Comparison of ENCODE assay signal across 15 cellular contexts in genomic region chr2:201470821-201471731, GRCh38. TPM values are rescaled to one million over a fixed set of nuclear protein-coding genes. Genes with fewer than 3 reads are reported as not detected.
A peak's percentile ranks its signal among the peaks of the same experiment; 100 is the strongest.
DNase-seq lines count a peak whose midpoint lies in the region; ATAC-seq and TF ChIP-seq lines count a peak whose summit lies in the region.
"Had no signal": no experiment of that assay in that cellular context is flagged by ENCODE, and none has a peak within 500 bp of the region (broad histone marks: within the 10 kb centered on the region; RNA-seq: fewer than 3 reads in every experiment).

No MANE protein-coding gene starts in this region.

- H4K8ac ChIP-seq in H9 (replicated peaks; ENCODE audit: insufficient read length, low read depth, low read length) = no peak overlapping the region

- intact Hi-C loops in lower lobe of right lung (cut with DNase I) = no loop called here

- no peak overlapping the region for H3T11ph ChIP-seq in H9 (ENCODE audit: low read length)

- H4K20me1 ChIP-seq in H9 (ENCODE audit: control insufficient read depth, insufficient read depth, insufficient read length) (no peaks in the 10 kb centered on the region), neural progenitor cell (ENCODE audit: low read depth) (peaks cover 3% of the 10 kb centered on the region)
- H4K20me1 ChIP-seq: BLaER1 treated with 17β-estradiol and CSF1 and Interleukin-3, amounts not matched to agents 10 nM and 100 nM had no signal

- ATAC-seq in SK-N-SH treated with all-trans-retinoic acid at 6 μM for 48 hours (peak; percentile 62), lower lobe of right lung (no peak), HG02852 (IDR thresholded peaks at IDR 0.05; ENCODE audit: unreplicated experiment) (no peak)

- no peak overlapping the region for H2BK12ac ChIP-seq in H9 (ENCODE audit: insufficient read length, low read depth, low read length)

- H3K9me3 Mint-ChIP-seq in H9 (no peaks in the 10 kb centered on the region), neural progenitor cell (no peaks in the 10 kb centered on the region)

- H3K27me3 Mint-ChIP-seq in H9 (ENCODE audit: low read depth) (no peaks in the 10 kb centered on the region), neural progenitor cell (ENCODE audit: insufficient read depth, low read depth) (no peaks in the 10 kb centered on the region)

- no peak overlapping the region for H2BK5ac ChIP-seq in H9 (ENCODE audit: insufficient read length, low read length)

- H3K23ac ChIP-seq in H9 (ENCODE audit: insufficient read length, low read depth, low read length) = no peak overlapping the region

- H3K4me1 ChIP-seq in H9 (ENCODE audit: insufficient read depth, low read length) (no peaks in the 10 kb centered on the region; the same call in 1 of the 2 replicates), neural progenitor cell (no peaks in the 10 kb centered on the region), lower lobe of right lung (peaks cover under 1% of the 10 kb centered on the region)
- H3K4me1 ChIP-seq: BLaER1 treated with 17β-estradiol and CSF1 and Interleukin-3, amounts not matched to agents 10 nM and 100 nM; tibial nerve had no signal

- H2BK120ac ChIP-seq in H9 (ENCODE audit: low read depth, low read length, poor library complexity, severe bottlenecking) = no peak overlapping the region

- no peak overlapping the region for H3K18ac ChIP-seq in H9 (ENCODE audit: insufficient read length, low read depth, low read length)

- H2AK5ac ChIP-seq in H9 (ENCODE audit: insufficient read length, low read length) = no peak overlapping the region

- H3K4me2 ChIP-seq in H9 (ENCODE audit: insufficient read depth, insufficient read length, low read length) = no peak overlapping the region
- H3K4me2 ChIP-seq in neural progenitor cell = no peak overlapping the region
- H3K4me2 ChIP-seq: BLaER1 treated with 17β-estradiol and CSF1 and Interleukin-3, amounts not matched to agents 10 nM and 100 nM had no signal

- DNase-seq in H9 (peak; percentile 71), fibroblast of mammary gland (ENCODE audit: low read depth) (peak; percentile 85), neural progenitor cell (ENCODE audit: low spot score) (peak; percentile 62), lower lobe of right lung (no peak), NOMO-1 (lab: John Stamatoyannopoulos, UW; ENCODE audit: unreplicated experiment in 2 of 2) (no peak)
- DNase-seq: activated CD4-positive, alpha-beta T cell treated with anti-CD3 and anti-CD28 coated beads, Interleukin-2, amount 50 U/mL, for 48 hours; anterior cingulate cortex; effector CD8-positive, alpha-beta T cell; NCI-H1930; SHP77 treated with DMSO at 0.1 percent for 48 hours; stimulated activated CD4-positive, alpha-beta T cell treated with anti-CD3 and anti-CD28 coated beads, Interleukin-4, amount 100 ng/mL, for 1 hour had no signal

- peak overlapping the region in 2 of 3 experiments; percentile 1 to 11; a peak in 2 of 7 replicates for H3K27ac Mint-ChIP-seq in H9
- H3K27ac Mint-ChIP-seq in neural progenitor cell = no peak overlapping the region

- H2BK15ac ChIP-seq in H9 (ENCODE audit: low read depth, low read length) = no peak overlapping the region

- H3F3A ChIP-seq in neural progenitor cell (ENCODE audit: low read depth) = no peaks in the 10 kb centered on the region

- H3K79me2 ChIP-seq in H9 (ENCODE audit: insufficient read depth, low read length) = no peaks in the 10 kb centered on the region
- no peaks in the 10 kb centered on the region for H3K79me2 ChIP-seq in neural progenitor cell (ENCODE audit: low read depth)

- H3K4me1 Mint-ChIP-seq in H9 = peaks cover 9 to 10% of the 10 kb centered on the region in 2 experiments
- H3K4me1 Mint-ChIP-seq in neural progenitor cell = no peaks in the 10 kb centered on the region

- H3K4me3 ChIP-seq in fibroblast of mammary gland (ENCODE audit: control insufficient read depth, low read depth, low read length) (no peak overlapping the region), neural progenitor cell (no peak overlapping the region), lower lobe of right lung (no peak overlapping the region)
- H3K4me3 ChIP-seq: BLaER1 treated with 17β-estradiol and CSF1 and Interleukin-3, amounts not matched to agents 10 nM and 100 nM; tibial nerve had no signal

- H3K4ac ChIP-seq in H9 (ENCODE audit: low read depth, low read length) = no peak overlapping the region

- H2BK20ac ChIP-seq in H9 (ENCODE audit: low read depth, low read length, poor library complexity, severe bottlenecking) = no peak overlapping the region

- H3K79me1 ChIP-seq in H9 (ENCODE audit: insufficient read depth, low read depth, low read length, poor library complexity, severe bottlenecking) = no peaks in the 10 kb centered on the region

- H3K23me2 ChIP-seq in H9 (ENCODE audit: insufficient read length, low read depth, low read length, poor library complexity, severe bottlenecking) = no peaks in the 10 kb centered on the region

- H3K14ac ChIP-seq in H9 (ENCODE audit: insufficient read depth, low read length) = no peak overlapping the region

- peaks cover 5% of the 10 kb centered on the region for H3K36me3 ChIP-seq in neural progenitor cell
- peaks cover 83% of the 10 kb centered on the region for H3K36me3 ChIP-seq in lower lobe of right lung

- WGBS in H9 (ENCODE audit: extremely low coverage, insufficient read length, low lambda C conversion rate) = no CpG with 5 or more reads among the region's 9 CpGs

- H3K36me3 Mint-ChIP-seq in H9 (ENCODE audit: insufficient read depth in 1 of 3, low read depth in 3 of 3) (peaks cover 6 to 36% (median 23%) of the 10 kb centered on the region in 3 experiments; a peak in 5 of 7 replicates), neural progenitor cell (peaks cover 35% of the 10 kb centered on the region)

- no peak overlapping the region for H4K91ac ChIP-seq in H9 (ENCODE audit: insufficient read length, low read depth, low read length)

- no peak overlapping the region for H3K27ac ChIP-seq in H9 (ENCODE audit: insufficient read length, low read depth, low read length)
- H3K27ac ChIP-seq in neural progenitor cell = no peak overlapping the region
- H3K27ac ChIP-seq in lower lobe of right lung = no peak overlapping the region
- H3K27ac ChIP-seq: BLaER1 treated with 17β-estradiol and CSF1 and Interleukin-3, amounts not matched to agents 10 nM and 100 nM; tibial nerve had no signal

- H3K9me3 ChIP-seq in H9 (ENCODE audit: control insufficient read depth, low read depth, low read length) = no peaks in the 10 kb centered on the region
- H3K9me3 ChIP-seq in neural progenitor cell (ENCODE audit: low read depth) = no peaks in the 10 kb centered on the region
- H3K9me3 ChIP-seq in lower lobe of right lung = no peaks in the 10 kb centered on the region
- H3K9me3 ChIP-seq: BLaER1 treated with 17β-estradiol and CSF1 and Interleukin-3, amounts not matched to agents 10 nM and 100 nM; tibial nerve had no signal

- H3K9ac ChIP-seq in H9 (ENCODE audit: extremely low read depth, insufficient read length, low read length) (no peak overlapping the region), neural progenitor cell (no peak overlapping the region)
- H3K9ac ChIP-seq: BLaER1 treated with 17β-estradiol and CSF1 and Interleukin-3, amounts not matched to agents 10 nM and 100 nM had no signal

- H3K4me3 Mint-ChIP-seq in H9 (no peak overlapping the region), neural progenitor cell (no peak overlapping the region)

- no peak overlapping the region for H4K5ac ChIP-seq in H9 (ENCODE audit: insufficient read length, low read depth, low read length)

- no peak overlapping the region for H3K56ac ChIP-seq in H9 (ENCODE audit: insufficient read length, low read depth, low read length)

- H2AFZ ChIP-seq in H9 (ENCODE audit: low read length) (no peak overlapping the region), neural progenitor cell (replicated peaks) (no peak overlapping the region)

- H3K27me3 ChIP-seq in H9 (ENCODE audit: insufficient read depth, low read length) = no peaks in the 10 kb centered on the region
- no peaks in the 10 kb centered on the region for H3K27me3 ChIP-seq in neural progenitor cell
- H3K27me3 ChIP-seq in lower lobe of right lung (ENCODE audit: low read depth) = no peaks in the 10 kb centered on the region
- H3K27me3 ChIP-seq: BLaER1 treated with 17β-estradiol and CSF1 and Interleukin-3, amounts not matched to agents 10 nM and 100 nM; tibial nerve had no signal

- no peak for TF ChIP-seq CTCF in H9 (conservative IDR thresholded peaks at IDR 0.05)
- no peak for TF ChIP-seq CTCF in fibroblast of mammary gland (conservative IDR thresholded peaks at IDR 0.05; ENCODE audit: control insufficient read depth, insufficient read depth, low read depth, low read length)
- TF ChIP-seq CTCF in neural progenitor cell (IDR thresholded peaks at IDR 0.05) = no peak
- no peak for TF ChIP-seq CTCF in lower lobe of right lung (IDR thresholded peaks at IDR 0.05)

TF ChIP-seq in SK-N-SH treated with all-trans-retinoic acid at 6 μM for 48 hours, 23 proteins besides CTCF, POLR2A, EP300 and RAD21 (continues in another document):
- TF ChIP-seq PATZ1 (CRISPR knock-in tag; IDR thresholded peaks at IDR 0.05; ENCODE audit: borderline replicate concordance) = no peak

RNA-seq across cellular contexts. Expression of gene STRADB, which starts 19.5 kb away (rescaled TPM):
- 40.5 and 48.4 TPM in 2 replicates for total RNA-seq in H9 (2021)
- total RNA-seq in neural progenitor cell (ENCODE audit: low replicate concordance) = 64.0 and 79.4 TPM in 2 replicates
- 24.5 TPM for total RNA-seq in lower lobe of right lung

RNA-seq across cellular contexts. Expression of gene TRAK2, which starts 19.8 kb away (rescaled TPM):
- total RNA-seq in H9 (2021) (13.8 and 14.2 TPM in 2 replicates), neural progenitor cell (ENCODE audit: low replicate concordance) (7.0 and 7.1 TPM in 2 replicates), lower lobe of right lung (66.5 TPM)

Comparison
In these comparisons a context has a peak if more than half of its experiments do, and no peak if none do; other contexts are left out.
1. DNase-seq: peak in H9 (single experiment), fibroblast of mammary gland (single experiment) and neural progenitor cell (single experiment); none in lower lobe of right lung (single experiment) and NOMO-1 (0 of 2).